13 cellular contexts compared by ENCODE assay signal in genomic region chr12:113190761-113191160, GRCh38. TPM values are rescaled to one million over a fixed set of nuclear protein-coding genes. Genes with fewer than 3 reads are reported as not detected.
A peak's percentile ranks its signal among the peaks of the same experiment; 100 is the strongest.
DNase-seq lines count a peak whose midpoint lies in the region; ATAC-seq and TF ChIP-seq lines count a peak whose summit lies in the region.
"Had no signal": no experiment of that assay in that cellular context is flagged by ENCODE, and none has a peak within 500 bp of the region (broad histone marks: within the 10 kb centered on the region; RNA-seq: fewer than 3 reads in every experiment).

No MANE protein-coding gene starts in this region.

- TF ChIP-seq EP300 in SK-N-SH (IDR thresholded peaks at IDR 0.05; ENCODE audit: borderline replicate concordance in 1 of 2, low read depth in 1 of 2, low read length in 1 of 2), result no peak

- no peak overlapping the region for H2AFZ ChIP-seq in SK-N-SH (ENCODE audit: low read depth)

- H3K9me2 ChIP-seq in SK-N-SH, result no peaks in the 10 kb centered on the region

- H3K27ac Mint-ChIP-seq in activated CD4-positive, alpha-beta memory T cell treated with anti-CD3 and anti-CD28 coated beads for 36 hours, result no peak overlapping the region

- peaks cover 17% of the 10 kb centered on the region for H3K36me3 ChIP-seq in A673 (ENCODE audit: insufficient read depth, low read length, poor library complexity, severe bottlenecking)
- H3K36me3 ChIP-seq in SK-N-SH (replicated peaks in 1 of 2; ENCODE audit: control insufficient read depth in 1 of 2, insufficient read depth in 2 of 2, low read length in 1 of 2), result peaks cover 12 to 18% of the 10 kb centered on the region in 2 experiments

- no peaks in the 10 kb centered on the region for H3K9me3 Mint-ChIP-seq in activated CD4-positive, alpha-beta memory T cell treated with anti-CD3 and anti-CD28 coated beads for 36 hours
- H3K9me3 Mint-ChIP-seq: CD4-positive, CD25-positive, alpha-beta regulatory T cell had no signal

- 88% methylated on average over 3 of the region's 4 CpGs for WGBS in SK-N-SH (ENCODE audit: low lambda C conversion rate)

- H3K4me1 ChIP-seq in A673 (ENCODE audit: insufficient read depth, low read length, poor library complexity, severe bottlenecking) (no peaks in the 10 kb centered on the region), SK-N-SH (ENCODE audit: control insufficient read depth in 1 of 2, insufficient read depth in 2 of 2, low read depth in 1 of 2, low read length in 1 of 2) (peaks cover 19 to 34% of the 10 kb centered on the region in 2 experiments; a peak in 3 of 4 replicates)

- no peak overlapping the region for H3K9ac ChIP-seq in SK-N-SH

- CTCF ChIA-PET in A673 (lab: Charles Lee) (no interaction called here), SK-N-SH (lab: Yijun Ruan, JAX) (interaction anchor here (0.6 kb wide), 1 partner anchor 29 kb away, joined by 3 read pairs; no protein-coding TSS in a partner anchor)
- CTCF ChIA-PET in activated CD4-positive, alpha-beta memory T cell treated with anti-CD3 and anti-CD28 coated beads for 36 hours (lab: Charles Lee), result interaction anchor here (1.6 kb wide), 1 partner anchor 234 kb away, joined by 4 read pairs; no protein-coding TSS in a partner anchor

- H3K27me3 ChIP-seq in A673 (replicated peaks; ENCODE audit: insufficient read depth, low read depth, low read length, poor library complexity), result no peaks in the 10 kb centered on the region
- H3K27me3 ChIP-seq in SK-N-SH (ENCODE audit: insufficient read depth), result no peaks in the 10 kb centered on the region

- POLR2A ChIA-PET in A673 (lab: Charles Lee; ENCODE audit: low non-redundant PET) (interaction anchor here (0.6 kb wide), 1 partner anchor 172 kb away, joined by 5 read pairs; no protein-coding TSS in a partner anchor), SK-N-SH (lab: Yijun Ruan, JAX) (no interaction called here)
- POLR2A ChIA-PET in activated CD4-positive, alpha-beta memory T cell treated with anti-CD3 and anti-CD28 coated beads for 36 hours (lab: Charles Lee), result no interaction called here

- DNase-seq in A673 (ENCODE audit: low spot score), result peak; percentile 44
- peak; percentile 26 for DNase-seq in HCEC 1CT
- peak; percentile 84 for DNase-seq in SK-N-SH
- peak; percentile 30 for DNase-seq in glomerular visceral epithelial cell (ENCODE audit: extremely low spot score)
- no peak for DNase-seq in hippocampal formation (lab: John Stamatoyannopoulos, UW)
- no peak for DNase-seq in activated CD4-positive, alpha-beta memory T cell treated with anti-CD3 and anti-CD28 coated beads for 36 hours
- DNase-seq: CD4-positive, CD25-positive, alpha-beta regulatory T cell; NCI-H1694; stimulated activated CD4-positive, alpha-beta T cell treated with anti-CD3 and anti-CD28 coated beads, Interleukin-12 subunit alpha, Interleukin-12 subunit beta, amount 100 ng/mL, for 4 hours; T-helper 9 cell had no signal

- H3K4me3 ChIP-seq in A673 (ENCODE audit: low read depth, low read length, poor library complexity, severe bottlenecking), result no peak overlapping the region
- no peak overlapping the region for H3K4me3 ChIP-seq in SK-N-SH (ENCODE audit: low read depth in 2 of 2, low read length in 1 of 2)

- no peak for TF ChIP-seq CTCF in A673 (conservative IDR thresholded peaks at IDR 0.05; ENCODE audit: low read depth, low read length)
- no peak for TF ChIP-seq CTCF in SK-N-SH (IDR thresholded peaks at IDR 0.05)

- H3K9me3 ChIP-seq in A673 (ENCODE audit: low read depth, low read length, poor library complexity, severe bottlenecking) (no peaks in the 10 kb centered on the region), SK-N-SH (no peaks in the 10 kb centered on the region)

- H4K20me1 ChIP-seq in SK-N-SH (ENCODE audit: insufficient read depth), result no peaks in the 10 kb centered on the region

- peaks cover 17% of the 10 kb centered on the region for H3K4me1 Mint-ChIP-seq in activated CD4-positive, alpha-beta memory T cell treated with anti-CD3 and anti-CD28 coated beads for 36 hours (ENCODE audit: low read depth)

- peaks cover 30% of the 10 kb centered on the region; the same call in 1 of the 2 replicates for H3K79me2 ChIP-seq in SK-N-SH (ENCODE audit: insufficient read depth)

- intact Hi-C loops in A673 (cut with micrococcal nuclease; ENCODE audit: unreplicated experiment), result loop anchor here (10.0 kb wide), 1 partner anchor 134 kb away; no protein-coding TSS in a partner anchor
- intact Hi-C loops in activated CD4-positive, alpha-beta memory T cell treated with anti-CD3 and anti-CD28 coated beads for 36 hours (cut with micrococcal nuclease), result no loop called here

- no peak for TF ChIP-seq RAD21 in SK-N-SH (IDR thresholded peaks at IDR 0.05; ENCODE audit: low read length)

- peaks cover 28% of the 10 kb centered on the region for H3F3A ChIP-seq in SK-N-SH (replicated peaks; ENCODE audit: insufficient read depth)

- ATAC-seq in GM19351 (IDR thresholded peaks at IDR 0.05; ENCODE audit: unreplicated experiment), result no peak
- no peak for ATAC-seq in HG03521 (IDR thresholded peaks at IDR 0.05; ENCODE audit: unreplicated experiment)

- H3K4me3 Mint-ChIP-seq in activated CD4-positive, alpha-beta memory T cell treated with anti-CD3 and anti-CD28 coated beads for 36 hours, result no peak overlapping the region

- no TSS peak for BruUV-seq in A673 (replicated peaks; lab: Mats Ljungman, UMichigan)

- H3K27ac ChIP-seq in A673 (ENCODE audit: low read depth, low read length, poor library complexity, severe bottlenecking), result no peak overlapping the region
- peak overlapping the region in 1 of 2 experiments; percentile 7; a peak in 1 of 4 replicates for H3K27ac ChIP-seq in SK-N-SH (ENCODE audit: low read depth in 2 of 2, low read length in 1 of 2)

- H3K27me3 Mint-ChIP-seq in activated CD4-positive, alpha-beta memory T cell treated with anti-CD3 and anti-CD28 coated beads for 36 hours, result no peaks in the 10 kb centered on the region
- H3K27me3 Mint-ChIP-seq: CD4-positive, CD25-positive, alpha-beta regulatory T cell had no signal

- H3K4me2 ChIP-seq in SK-N-SH, result no peak overlapping the region

- H3K36me3 Mint-ChIP-seq in activated CD4-positive, alpha-beta memory T cell treated with anti-CD3 and anti-CD28 coated beads for 36 hours, result peaks cover 17% of the 10 kb centered on the region

TF ChIP-seq in SK-N-SH, 30 proteins besides CTCF, POLR2A, EP300 and RAD21:
- TF ChIP-seq ELF1 (IDR thresholded peaks at IDR 0.05) (no peak), NFIC (IDR thresholded peaks at IDR 0.05; ENCODE audit: borderline replicate concordance) (no peak), SIN3A (IDR thresholded peaks at IDR 0.05; ENCODE audit: borderline replicate concordance, low read depth, low read length) (no peak), POLR2AphosphoS5 (IDR thresholded peaks at IDR 0.05; ENCODE audit: low read depth, low read length) (no peak), USF1 (IDR thresholded peaks at IDR 0.05; ENCODE audit: borderline replicate concordance, low read depth) (peak; percentile 81; the same call in 1 of the 2 replicates), JUND (IDR thresholded peaks at IDR 0.05) (no peak), RXRA (IDR thresholded peaks at IDR 0.05; ENCODE audit: borderline replicate concordance, low read depth) (no peak), RFX5 (IDR thresholded peaks at IDR 0.05; ENCODE audit: low read length) (0 out of 2 replicates have a peak, but pooled peaks have one; percentile 40), MXI1 (IDR thresholded peaks at IDR 0.05; ENCODE audit: low read depth, low read length) (no peak)
- TF ChIP-seq, protein P1, sequence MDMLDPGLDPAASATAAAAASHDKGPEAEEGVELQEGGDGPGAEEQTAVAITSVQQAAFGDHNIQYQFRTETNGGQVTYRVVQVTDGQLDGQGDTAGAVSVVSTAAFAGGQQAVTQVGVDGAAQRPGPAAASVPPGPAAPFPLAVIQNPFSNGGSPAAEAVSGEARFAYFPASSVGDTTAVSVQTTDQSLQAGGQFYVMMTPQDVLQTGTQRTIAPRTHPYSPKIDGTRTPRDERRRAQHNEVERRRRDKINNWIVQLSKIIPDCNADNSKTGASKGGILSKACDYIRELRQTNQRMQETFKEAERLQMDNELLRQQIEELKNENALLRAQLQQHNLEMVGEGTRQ (IDR thresholded peaks at IDR 0.05; ENCODE audit: borderline replicate concordance, low read depth, low read length), result peak; percentile 35; the same call in 1 of the 2 replicates

RNA-seq across cellular contexts. Expression of gene RITA1, which starts 5.2 kb away (rescaled TPM):
- total RNA-seq in A673 (2021), result 22.3 and 25.3 TPM in 2 replicates
- 18.7 and 21.1 TPM in 2 replicates for polyA plus RNA-seq in SK-N-SH (2012; rRNA removed)
- polyA plus RNA-seq in SK-N-SH (2012; cell fraction: cytosol; rRNA removed), result 12.7 and 19.1 TPM in 2 replicates
- 13.0 and 15.6 TPM in 2 replicates for polyA plus RNA-seq in SK-N-SH (2012; cell fraction: nucleus; rRNA removed)
- total RNA-seq in activated CD4-positive, alpha-beta memory T cell treated with anti-CD3 and anti-CD28 coated beads for 36 hours, result 10 to 100 TPM; 18.7 to 22.0 TPM

RNA-seq across cellular contexts. Expression of gene DDX54, which starts 5.5 kb away (rescaled TPM):
- total RNA-seq in A673 (2021), result 98.8 and 116 TPM in 2 replicates
- 56.5 and 69.9 TPM in 2 replicates for polyA plus RNA-seq in SK-N-SH (2012; rRNA removed)
- 43.6 and 43.8 TPM in 2 replicates for polyA plus RNA-seq in SK-N-SH (2012; cell fraction: cytosol; rRNA removed)
- polyA plus RNA-seq in SK-N-SH (2012; cell fraction: nucleus; rRNA removed), result 113 and 236 TPM in 2 replicates
- total RNA-seq in activated CD4-positive, alpha-beta memory T cell treated with anti-CD3 and anti-CD28 coated beads for 36 hours, result 100 to 1,000 TPM; 107 to 109 TPM

RNA-seq across cellular contexts. Expression of gene TPCN1, which starts 30.5 kb away (rescaled TPM):
- total RNA-seq in A673 (2021), result 18.8 and 25.8 TPM in 2 replicates
- 10.3 and 15.7 TPM in 2 replicates for polyA plus RNA-seq in SK-N-SH (2012; rRNA removed)
- polyA plus RNA-seq in SK-N-SH (2012; cell fraction: cytosol; rRNA removed), result 7.0 and 10.7 TPM in 2 replicates
- polyA plus RNA-seq in SK-N-SH (2012; cell fraction: nucleus; rRNA removed), result 57.8 and 62.3 TPM in 2 replicates
- total RNA-seq in activated CD4-positive, alpha-beta memory T cell treated with anti-CD3 and anti-CD28 coated beads for 36 hours, result 10 to 100 TPM; 44.0 to 51.6 TPM

RNA-seq across cellular contexts. Expression of gene CFAP73, which starts 41.2 kb away (rescaled TPM):
- not detected in 2 replicates for total RNA-seq in A673 (2021)
- polyA plus RNA-seq in SK-N-SH (2012; rRNA removed), result not detected in 2 replicates
- not detected in 2 replicates for polyA plus RNA-seq in SK-N-SH (2012; cell fraction: cytosol; rRNA removed)
- polyA plus RNA-seq in SK-N-SH (2012; cell fraction: nucleus; rRNA removed), result 0.05 and 0.14 TPM in 2 replicates
- under 1 TPM; 0.90 to 0.94 TPM for total RNA-seq in activated CD4-positive, alpha-beta memory T cell treated with anti-CD3 and anti-CD28 coated beads for 36 hours
- total RNA-seq: subcutaneous adipose tissue had no signal
- polyA plus RNA-seq: CD4-positive, CD25-positive, alpha-beta regulatory T cell had no signal

RNA-seq across cellular contexts. Expression of gene RASAL1, which starts 55.2 kb away (rescaled TPM):
- total RNA-seq in A673 (2021), result 0.32 TPM in 1 of 2 replicates, not detected in the other
- polyA plus RNA-seq in SK-N-SH (2012; rRNA removed), result not detected in 2 replicates
- polyA plus RNA-seq in SK-N-SH (2012; cell fraction: cytosol; rRNA removed), result not detected in 2 replicates
- polyA plus RNA-seq in SK-N-SH (2012; cell fraction: nucleus; rRNA removed), result 0.04 TPM in 1 of 2 replicates, not detected in the other
- 1 to 10 TPM; 4.4 to 4.9 TPM for total RNA-seq in activated CD4-positive, alpha-beta memory T cell treated with anti-CD3 and anti-CD28 coated beads for 36 hours
- total RNA-seq: CD4-positive, CD25-positive, alpha-beta regulatory T cell; subcutaneous adipose tissue had no signal

Comparison
In these comparisons a context has a peak if more than half of its experiments do, and no peak if none do; other contexts are left out.
1. DNase-seq: peak in A673 (single experiment), HCEC 1CT (single experiment), SK-N-SH (single experiment) and glomerular visceral epithelial cell (single experiment); none in hippocampal formation (0 of 2) and activated CD4-positive, alpha-beta memory T cell treated with anti-CD3 and anti-CD28 coated beads for 36 hours (single experiment).